ENCODE assay signal across 8 cellular contexts in genomic region chr20:6122873-6123649, GRCh38. TPM values are rescaled to one million over a fixed set of nuclear protein-coding genes. Genes with fewer than 3 reads are reported as not detected.
DNase-seq lines count a peak whose midpoint lies in the region; FAIRE-seq and TF ChIP-seq lines count a peak whose summit lies in the region.

TSS of gene FERMT1 (minus strand) at chr20:6123030. CDS start at chr20:6119554, 3,476 bp downstream.

- H3K36me3 ChIP-seq in esophagus muscularis mucosa: no peaks in the 10 kb centered on the region
- H3K36me3 ChIP-seq in tibial artery: no peaks in the 10 kb centered on the region

- no peak within 1 kb of the TSS for H3K27ac Mint-ChIP-seq in activated CD4-positive, alpha-beta T cell treated with anti-CD3 and anti-CD28 coated beads, Interleukin-2, amount 10 ng/mL, durations not matched to agents 24 days and 14 days

- H3K4me1 ChIP-seq in esophagus muscularis mucosa (peaks cover 8 to 19% (median 17%) of the 10 kb centered on the region in 4 donors), tibial artery (peaks cover 0 to 17% (median 13%) of the 10 kb centered on the region in 4 donors)

- TF ChIP-seq POLR2A in H54 (IDR thresholded peaks at IDR 0.05; ENCODE audit: low read depth, low read length) (peak; percentile 37; the same call in 1 of the 2 replicates), esophagus muscularis mucosa (IDR thresholded peaks at IDR 0.05; ENCODE audit: low read depth) (no peak)

- intact Hi-C loops in activated CD4-positive, alpha-beta T cell treated with anti-CD3 and anti-CD28 coated beads, Interleukin-2, amount 10 ng/mL, durations not matched to agents 24 days and 14 days (cut with micrococcal nuclease): no loop called here
- intact Hi-C loops in esophagus muscularis mucosa (cut with DNase I): no loop called here
- intact Hi-C loops in tibial artery (cut with DNase I; ENCODE audit: low total_unique reads): no loop called here

- H3K4me3 ChIP-seq in esophagus muscularis mucosa (peak within 1 kb of the TSS; percentile 47 to 62 (median 54)), tibial artery (peak within 1 kb of the TSS; percentile 40 to 49)

- H3K9me3 ChIP-seq in esophagus muscularis mucosa (no peaks in the 10 kb centered on the region), tibial artery (no peaks in the 10 kb centered on the region)

- DNase-seq in Daoy (ENCODE audit: low read depth) (peak; percentile 73), H54 (ENCODE audit: insufficient read length, low spot score) (peak; percentile 79), NCI-H1417 treated with DMSO at 0.1 percent for 48 hours (lab: John Stamatoyannopoulos, UW) (peak; percentile 60), esophagus muscularis mucosa (ENCODE audit: extremely low spot score) (peak; percentile 91), myocyte (ENCODE audit: low read depth) (peak; percentile 83), tibial artery (no peak), superior temporal gyrus (ENCODE audit: extremely low spot score) (no peak)
- peak; percentile 73 for DNase-seq in activated CD4-positive, alpha-beta T cell treated with anti-CD3 and anti-CD28 coated beads, Interleukin-2, amount 10 ng/mL, durations not matched to agents 24 days and 14 days

- H3K4me3 Mint-ChIP-seq in activated CD4-positive, alpha-beta T cell treated with anti-CD3 and anti-CD28 coated beads, Interleukin-2, amount 10 ng/mL, durations not matched to agents 24 days and 14 days: peak within 1 kb of the TSS; percentile 71

- 31% methylated on average over 10 of the region's 55 CpGs for WGBS in esophagus muscularis mucosa

- H3K36me3 Mint-ChIP-seq in activated CD4-positive, alpha-beta T cell treated with anti-CD3 and anti-CD28 coated beads, Interleukin-2, amount 10 ng/mL, durations not matched to agents 24 days and 14 days (ENCODE audit: low read depth): no peaks in the 10 kb centered on the region

- H3K27ac ChIP-seq in esophagus muscularis mucosa (replicated peaks in 1 of 4) (peak within 1 kb of the TSS in 1 of 4 donors; percentile 1), tibial artery (no peak within 1 kb of the TSS)

- TF ChIP-seq CTCF in esophagus muscularis mucosa (IDR thresholded peaks at IDR 0.05) (no peak), tibial artery (IDR thresholded peaks at IDR 0.05) (no peak)

- no peak for TF ChIP-seq EP300 in esophagus muscularis mucosa (IDR thresholded peaks at IDR 0.05)

- peaks cover 43% of the 10 kb centered on the region for H3K27me3 Mint-ChIP-seq in activated CD4-positive, alpha-beta T cell treated with anti-CD3 and anti-CD28 coated beads, Interleukin-2, amount 10 ng/mL, durations not matched to agents 24 days and 14 days

- no peaks in the 10 kb centered on the region for H3K9me3 Mint-ChIP-seq in activated CD4-positive, alpha-beta T cell treated with anti-CD3 and anti-CD28 coated beads, Interleukin-2, amount 10 ng/mL, durations not matched to agents 24 days and 14 days

- H3K4me1 Mint-ChIP-seq in activated CD4-positive, alpha-beta T cell treated with anti-CD3 and anti-CD28 coated beads, Interleukin-2, amount 10 ng/mL, durations not matched to agents 24 days and 14 days: peaks cover 5% of the 10 kb centered on the region

- no peak for FAIRE-seq in H54 (lab: Jason Lieb, UNC)

- peaks cover 0 to 30% (median 2%) of the 10 kb centered on the region in 4 donors for H3K27me3 ChIP-seq in esophagus muscularis mucosa
- H3K27me3 ChIP-seq in tibial artery: peaks cover 0 to 31% of the 10 kb centered on the region in 2 donors

RNA-seq across cellular contexts. Expression of gene FERMT1, which starts in this region (rescaled TPM):
- 4.6 and 5.7 TPM in 2 replicates for total RNA-seq in Daoy (2014; rRNA removed; shearing (Covaris generic))
- 0.58 and 0.71 TPM in 2 replicates for total RNA-seq in activated CD4-positive, alpha-beta T cell treated with anti-CD3 and anti-CD28 coated beads, Interleukin-2, amount 10 ng/mL, durations not matched to agents 24 days and 14 days
- under 1 TPM; 0.32 to 0.42 (median 0.34) TPM for total RNA-seq in esophagus muscularis mucosa
- 2.6 and 5.2 TPM in 2 replicates for total RNA-seq in myocyte
- polyA plus RNA-seq in myocyte (2012): 0.39 TPM

Comparison
In these comparisons a context has a peak if more than half of its experiments do, and no peak if none do; other contexts are left out.
1. Peak in DNase-seq in activated CD4-positive, alpha-beta T cell treated with anti-CD3 and anti-CD28 coated beads, Interleukin-2, amount 10 ng/mL, durations not matched to agents 24 days and 14 days; RNA of the gene not detected or under 1 TPM.
2. Peak in DNase-seq and H3K4me3 ChIP-seq in esophagus muscularis mucosa; RNA of the gene not detected or under 1 TPM.
3. DNase-seq: peak in Daoy (single experiment), H54 (single experiment), NCI-H1417 treated with DMSO at 0.1 percent for 48 hours (single experiment) and myocyte (single experiment); none in tibial artery (0 of 2) and superior temporal gyrus (single experiment).